Comparison of ENCODE assay signal across 1 cellular context in genomic region chr16:70304892-70305448, GRCh38.
TF ChIP-seq lines count a peak whose summit lies in the region.

No MANE protein-coding gene starts in this region.

TF ChIP-seq in SK-N-SH, 30 proteins besides CTCF, POLR2A, EP300 and RAD21:
- TF ChIP-seq YY1 (IDR thresholded peaks at IDR 0.05; ENCODE audit: low read depth) (no peak), RCOR1 (IDR thresholded peaks at IDR 0.05; ENCODE audit: low read length) (no peak), TCF12 (IDR thresholded peaks at IDR 0.05) (no peak), TEAD4 (IDR thresholded peaks at IDR 0.05; ENCODE audit: borderline replicate concordance, insufficient read depth) (no peak), MEF2A (IDR thresholded peaks at IDR 0.05; ENCODE audit: borderline replicate concordance, low read depth) (no peak), MXI1 (IDR thresholded peaks at IDR 0.05; ENCODE audit: low read depth, low read length) (no peak)
- TF ChIP-seq, protein P1, sequence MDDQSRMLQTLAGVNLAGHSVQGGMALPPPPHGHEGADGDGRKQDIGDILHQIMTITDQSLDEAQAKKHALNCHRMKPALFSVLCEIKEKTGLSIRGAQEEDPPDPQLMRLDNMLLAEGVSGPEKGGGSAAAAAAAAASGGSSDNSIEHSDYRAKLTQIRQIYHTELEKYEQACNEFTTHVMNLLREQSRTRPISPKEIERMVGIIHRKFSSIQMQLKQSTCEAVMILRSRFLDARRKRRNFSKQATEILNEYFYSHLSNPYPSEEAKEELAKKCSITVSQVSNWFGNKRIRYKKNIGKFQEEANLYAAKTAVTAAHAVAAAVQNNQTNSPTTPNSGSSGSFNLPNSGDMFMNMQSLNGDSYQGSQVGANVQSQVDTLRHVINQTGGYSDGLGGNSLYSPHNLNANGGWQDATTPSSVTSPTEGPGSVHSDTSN (IDR thresholded peaks at IDR 0.05) = no peak
